8 cellular contexts compared by ENCODE assay signal in genomic region chr10:110870823-110871235, GRCh38. TPM values are rescaled to one million over a fixed set of nuclear protein-coding genes. Genes with fewer than 3 reads are reported as not detected.
DNase-seq lines count a peak whose midpoint lies in the region; ATAC-seq and TF ChIP-seq lines count a peak whose summit lies in the region.

No MANE protein-coding gene starts in this region.

- peak overlapping the region; percentile 91 for H3K27ac Mint-ChIP-seq in stimulated activated naive CD8-positive, alpha-beta T cell treated with anti-CD3 and anti-CD28 coated beads, Interleukin-15, Interleukin-2, amounts not matched to agents 100 ng/mL and 50 ng/mL, for 24 hours

- H3K4me3 ChIP-seq in brain microvascular endothelial cell (ENCODE audit: low read depth, low read length) (no peak overlapping the region), mucosa of rectum (ENCODE audit: low read length in 2 of 2) (peak overlapping the region; percentile 66 to 92)

- peak overlapping the region in 1 of 2 donors; percentile 79 for H3K9ac ChIP-seq in mucosa of rectum (ENCODE audit: low read depth in 1 of 2, low read length in 2 of 2)

- H3K9me3 ChIP-seq in mucosa of rectum (ENCODE audit: control insufficient read depth in 2 of 2, low read length in 2 of 2): no peaks in the 10 kb centered on the region

- no peaks in the 10 kb centered on the region for H3K36me3 ChIP-seq in brain microvascular endothelial cell (replicated peaks)
- H3K36me3 ChIP-seq in mucosa of rectum (ENCODE audit: control insufficient read depth in 2 of 2, insufficient read depth in 2 of 2, low read length in 2 of 2): peaks cover under 1 to 5% of the 10 kb centered on the region in 2 donors

- in situ Hi-C loops in brain microvascular endothelial cell (cut with HindIII; ENCODE audit: low pct_ligation_motif_present, low sequenced_read_pairs) (no loop called here), G401 (cut with HindIII; ENCODE audit: low sequenced_read_pairs) (no loop called here)

- peak overlapping the region; percentile 87 for H3K4me3 Mint-ChIP-seq in stimulated activated naive CD8-positive, alpha-beta T cell treated with anti-CD3 and anti-CD28 coated beads, Interleukin-15, Interleukin-2, amounts not matched to agents 100 ng/mL and 50 ng/mL, for 24 hours

- ATAC-seq in stimulated activated naive CD8-positive, alpha-beta T cell treated with anti-CD3 and anti-CD28 coated beads, Interleukin-15, Interleukin-2, amounts not matched to agents 100 U/mL and 50 U/mL, for 24 hours: no peak
- ATAC-seq in GM18907 (IDR thresholded peaks at IDR 0.05; ENCODE audit: unreplicated experiment): no peak

- no peak for DNase-seq in stimulated activated naive CD8-positive, alpha-beta T cell treated with anti-CD3 and anti-CD28 coated beads, Interleukin-15, Interleukin-2, amounts not matched to agents 100 U/mL and 50 U/mL, for 24 hours
- DNase-seq in brain microvascular endothelial cell: no peak
- no peak for DNase-seq in G401 (ENCODE audit: low spot score)
- DNase-seq in NCI-H187 (lab: John Stamatoyannopoulos, UW): no peak
- no peak for DNase-seq in anterior cingulate cortex (lab: John Stamatoyannopoulos, UW)

- H3K9me3 Mint-ChIP-seq in stimulated activated naive CD8-positive, alpha-beta T cell treated with anti-CD3 and anti-CD28 coated beads, Interleukin-15, Interleukin-2, amounts not matched to agents 100 ng/mL and 50 ng/mL, for 24 hours: no peaks in the 10 kb centered on the region

- H3K27me3 Mint-ChIP-seq in stimulated activated naive CD8-positive, alpha-beta T cell treated with anti-CD3 and anti-CD28 coated beads, Interleukin-15, Interleukin-2, amounts not matched to agents 100 ng/mL and 50 ng/mL, for 24 hours: no peaks in the 10 kb centered on the region

- H3K4me1 Mint-ChIP-seq in stimulated activated naive CD8-positive, alpha-beta T cell treated with anti-CD3 and anti-CD28 coated beads, Interleukin-15, Interleukin-2, amounts not matched to agents 100 ng/mL and 50 ng/mL, for 24 hours (ENCODE audit: low read depth): peaks cover 81% of the 10 kb centered on the region

- H3K36me3 Mint-ChIP-seq in stimulated activated naive CD8-positive, alpha-beta T cell treated with anti-CD3 and anti-CD28 coated beads, Interleukin-15, Interleukin-2, amounts not matched to agents 100 ng/mL and 50 ng/mL, for 24 hours (ENCODE audit: low read depth): peaks cover 4% of the 10 kb centered on the region

- H3K27me3 ChIP-seq in brain microvascular endothelial cell (replicated peaks): no peaks in the 10 kb centered on the region
- no peaks in the 10 kb centered on the region for H3K27me3 ChIP-seq in mucosa of rectum (ENCODE audit: control insufficient read depth in 2 of 2, insufficient read depth in 2 of 2, low read length in 2 of 2)

- H3K27ac ChIP-seq in brain microvascular endothelial cell (peak overlapping the region; percentile 87), mucosa of rectum (ENCODE audit: low read depth in 2 of 2, low read length in 2 of 2) (peak overlapping the region; percentile 97)

- no peak for TF ChIP-seq CTCF in brain microvascular endothelial cell (IDR thresholded peaks at IDR 0.05; ENCODE audit: low read depth, low read length, missing control alignments)

- H3K4me1 ChIP-seq in mucosa of rectum (ENCODE audit: control insufficient read depth in 2 of 2, insufficient read depth in 2 of 2, low read length in 2 of 2): peaks cover 36 to 46% of the 10 kb centered on the region in 2 donors

RNA-seq across cellular contexts. Expression of gene PDCD4, which starts 0.9 kb away (rescaled TPM):
- total RNA-seq in G401 (2014; rRNA removed; shearing (Covaris generic)): 10.8 and 43.0 TPM in 2 replicates

RNA-seq across cellular contexts. Expression of gene BBIP1, which starts 48.2 kb away (rescaled TPM):
- 18.7 and 20.5 TPM in 2 replicates for total RNA-seq in G401 (2014; rRNA removed; shearing (Covaris generic))

RNA-seq across cellular contexts. Expression of gene SHOC2, which starts 48.6 kb away (rescaled TPM):
- 9.4 and 14.2 TPM in 2 replicates for total RNA-seq in G401 (2014; rRNA removed; shearing (Covaris generic))
